25 cellular contexts compared by ENCODE assay signal in the genomic region with DNA sequence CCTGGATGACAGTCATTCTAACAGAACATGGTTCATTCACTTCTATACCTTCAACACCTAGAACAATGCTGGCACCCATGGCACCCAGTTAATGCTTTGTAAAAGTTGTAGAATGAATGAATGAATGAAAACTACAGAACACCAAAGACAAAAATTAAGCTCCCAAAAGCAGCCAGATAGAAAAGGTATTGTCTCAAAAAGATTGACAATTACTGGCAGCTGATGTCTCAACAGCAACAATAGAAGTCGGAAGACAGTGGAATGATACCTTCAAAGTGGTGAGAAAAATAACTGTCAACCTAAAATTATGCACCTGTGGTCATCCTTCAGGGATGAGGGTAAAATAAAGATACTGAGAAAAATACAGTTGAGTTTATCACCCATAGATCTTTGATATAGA. TPM values are rescaled to one million over a fixed set of nuclear protein-coding genes. Genes with fewer than 3 reads are reported as not detected.
"Had no signal": no experiment of that assay in that cellular context is flagged by ENCODE, and none has a peak within 500 bp of the region (broad histone marks: within the 10 kb centered on the region; RNA-seq: fewer than 3 reads in every experiment).

No MANE protein-coding gene starts in this region.

- H3K36me3 ChIP-seq: colonic mucosa, esophagus squamous epithelium, gastroesophageal sphincter, heart right ventricle, left lung, lower lobe of right lung had no signal

- DNase-seq: colonic mucosa; cortex of kidney; effector CD8-positive, alpha-beta T cell; effector memory CD8-positive, alpha-beta T cell; endodermal cell; erythroblast; esophagus squamous epithelium; foreskin fibroblast; heart right ventricle; hippocampal formation; left cardiac atrium; left lung; left ventricle myocardium superior; lower lobe of right lung; mesenchymal stem cell; mucosa of descending colon; naive B cell had no signal

- H3K4me1 ChIP-seq: colonic mucosa had no signal

- H3K4me3 ChIP-seq: colonic mucosa, esophagus squamous epithelium, gastroesophageal sphincter, heart right ventricle, left lung, lower lobe of right lung, mucosa of descending colon had no signal

- FAIRE-seq: endometrium, frontal cortex, islet of Langerhans, keratinocyte had no signal

- H3K27me3 ChIP-seq: colonic mucosa had no signal

- H3K27ac ChIP-seq: colonic mucosa, epithelial cell of prostate, esophagus squamous epithelium, gastroesophageal sphincter, heart right ventricle, left lung, lower lobe of right lung had no signal

- H3K9me3 ChIP-seq: colonic mucosa, esophagus squamous epithelium, gastroesophageal sphincter, heart right ventricle, left lung, lower lobe of right lung, mucosa of descending colon had no signal

- ATAC-seq: effector memory CD8-positive, alpha-beta T cell; esophagus mucosa; gastroesophageal sphincter; heart right ventricle; left cardiac atrium; left lung; left ventricle myocardium superior; lower lobe of right lung; mucosa of descending colon had no signal

RNA-seq across cellular contexts. Expression of a gene that starts 4.9 kb away (rescaled TPM):
- total RNA-seq: colonic mucosa, frontal cortex, kidney epithelial cell had no signal
- polyA plus RNA-seq: keratinocyte had no signal
